ENCODE assay signal across 8 cellular contexts in genomic region chr3:163056874-163057497, GRCh38.
A peak's percentile ranks its signal among the peaks of the same experiment; 100 is the strongest.
DNase-seq lines count a peak whose midpoint lies in the region; ATAC-seq and TF ChIP-seq lines count a peak whose summit lies in the region.

No MANE protein-coding gene starts in this region.

- TF ChIP-seq CTCF in AG09309 (IDR thresholded peaks at IDR 0.05; ENCODE audit: control insufficient read depth, insufficient read depth, low read depth, low read length, missing control alignments) (peak; percentile 56), foreskin keratinocyte (conservative IDR thresholded peaks at IDR 0.05) (peak; percentile 60)

- H3K9me3 ChIP-seq in SK-N-MC (ENCODE audit: low read depth, low read length): peaks cover 3% of the 10 kb centered on the region; the same call in 1 of the 2 replicates

- H3K27ac ChIP-seq in SK-N-MC: no peak overlapping the region
- H3K27ac ChIP-seq in foreskin keratinocyte: no peak overlapping the region

- DNase-seq in AG09309 (ENCODE audit: low read depth): no peak
- DNase-seq in GM04504 (ENCODE audit: low read depth): peak; percentile 19
- peak; percentile 42 for DNase-seq in KG1 (lab: John Stamatoyannopoulos, UW)
- peak; percentile 39 for DNase-seq in SK-N-MC (ENCODE audit: low read depth, low spot score)
- peak in 1 of 2 donors; percentile 23 for DNase-seq in foreskin keratinocyte
- peak; percentile 24 for DNase-seq in stromal cell of bone marrow (ENCODE audit: low read depth)

- H3K27me3 ChIP-seq in foreskin keratinocyte: no peaks in the 10 kb centered on the region

- no peaks in the 10 kb centered on the region for H3K36me3 ChIP-seq in SK-N-MC (ENCODE audit: insufficient read depth, low read length)

- H3K4me3 ChIP-seq in AG09309 (ENCODE audit: control insufficient read depth, low read depth, low read length): no peak overlapping the region
- H3K4me3 ChIP-seq in SK-N-MC: no peak overlapping the region

- ATAC-seq in foreskin keratinocyte (no peak), HG03521 (IDR thresholded peaks at IDR 0.05; ENCODE audit: unreplicated experiment) (no peak), HG02981 (IDR thresholded peaks at IDR 0.05; ENCODE audit: unreplicated experiment) (no peak)

- H3K4me1 ChIP-seq in foreskin keratinocyte: no peaks in the 10 kb centered on the region

- no peak overlapping the region for H3K9ac ChIP-seq in SK-N-MC (ENCODE audit: insufficient read length)
